1 cellular context compared by ENCODE assay signal in genomic region chr12:75390899-75391538, GRCh38.
A peak's percentile ranks its signal among the peaks of the same experiment; 100 is the strongest.
TF ChIP-seq lines count a peak whose summit lies in the region.

TSS of gene GLIPR1L2 (plus strand) at chr12:75391089. CDS start at chr12:75391117, 28 bp downstream.

TF ChIP-seq in K562, 482 proteins besides CTCF, POLR2A, EP300 and RAD21 (continued from another document and continues in another):
- TF ChIP-seq PBX2 (CRISPR knock-in tag; IDR thresholded peaks at IDR 0.05; ENCODE audit: low read depth) (no peak), PBX2 (tag; conservative IDR thresholded peaks at IDR 0.05; ENCODE audit: low read depth) (peak; percentile 82), PKNOX1 (IDR thresholded peaks at IDR 0.05) (peak; percentile 96), SNAPC5 (CRISPR knock-in tag; IDR thresholded peaks at IDR 0.05) (no peak), GTF2B (IDR thresholded peaks at IDR 0.05; ENCODE audit: extremely low read depth, insufficient read length) (no peak), ZBTB2 (IDR thresholded peaks at IDR 0.05) (peak; percentile 63), E2F3 (CRISPR knock-in tag; IDR thresholded peaks at IDR 0.05) (no peak), ZBTB34 (CRISPR knock-in tag; IDR thresholded peaks at IDR 0.05) (no peak), CXXC5 (CRISPR knock-in tag; IDR thresholded peaks at IDR 0.05) (peak; percentile 83), SRF (CRISPR knock-in tag; IDR thresholded peaks at IDR 0.05) (no peak), ZFPM2 (CRISPR knock-in tag; IDR thresholded peaks at IDR 0.05) (no peak), ZNF133 (CRISPR knock-in tag; IDR thresholded peaks at IDR 0.05) (no peak), MAZ (CRISPR knock-in tag; conservative IDR thresholded peaks at IDR 0.05 in 1 of 2, IDR thresholded peaks at IDR 0.05 in 1 of 2) (peak; percentile 36 to 75; a peak in 3 of 4 replicates), NRF1 (conservative IDR thresholded peaks at IDR 0.05 in 1 of 2, IDR thresholded peaks at IDR 0.05 in 1 of 2) (peak; percentile 95 to 96), ELF1 (tag; IDR thresholded peaks at IDR 0.05) (no peak), HIVEP1 (CRISPR knock-in tag; IDR thresholded peaks at IDR 0.05) (no peak), ZNF263 (CRISPR knock-in tag; IDR thresholded peaks at IDR 0.05; ENCODE audit: borderline replicate concordance) (peak; percentile 98), PURB (CRISPR knock-in tag; IDR thresholded peaks at IDR 0.05; ENCODE audit: low read depth) (no peak), ARID4B (CRISPR knock-in tag; IDR thresholded peaks at IDR 0.05) (no peak), CCNT2 (IDR thresholded peaks at IDR 0.05; ENCODE audit: borderline replicate concordance, extremely low read depth, insufficient read length, low read depth, low read length) (no peak), SIX5 (IDR thresholded peaks at IDR 0.05; ENCODE audit: borderline replicate concordance in 1 of 2, insufficient read depth in 1 of 2, low read depth in 1 of 2, low read length in 2 of 2) (no peak), ATF1 (CRISPR knock-in tag; IDR thresholded peaks at IDR 0.05) (no peak), ATF1 (tag; IDR thresholded peaks at IDR 0.05) (peak; percentile 58), IRF1 (CRISPR knock-in tag; IDR thresholded peaks at IDR 0.05; ENCODE audit: borderline replicate concordance) (no peak), HMGXB4 (CRISPR knock-in tag; IDR thresholded peaks at IDR 0.05) (no peak), ZNF324 (CRISPR knock-in tag; IDR thresholded peaks at IDR 0.05) (no peak), JUNB (CRISPR knock-in tag; conservative IDR thresholded peaks at IDR 0.05) (no peak), ZNF277 (CRISPR knock-in tag; IDR thresholded peaks at IDR 0.05; ENCODE audit: borderline replicate concordance) (no peak), MEF2D (tag; conservative IDR thresholded peaks at IDR 0.05; ENCODE audit: low read depth) (no peak), ZNF184 (CRISPR knock-in tag; IDR thresholded peaks at IDR 0.05) (no peak), CBX3 (IDR thresholded peaks at IDR 0.05; ENCODE audit: borderline replicate concordance in 1 of 2, low read length in 2 of 2) (no peak), SLC30A9 (CRISPR knock-in tag; IDR thresholded peaks at IDR 0.05) (no peak), ZNF354B (CRISPR knock-in tag; IDR thresholded peaks at IDR 0.05) (no peak), FUS (optimal IDR thresholded peaks at IDR 0.05; ENCODE audit: low read depth, low read length) (no peak), ZNF175 (CRISPR knock-in tag; IDR thresholded peaks at IDR 0.05; ENCODE audit: low read depth) (no peak), ZNF253 (CRISPR knock-in tag; conservative IDR thresholded peaks at IDR 0.05) (no peak), HDAC8 (tag; IDR thresholded peaks at IDR 0.05) (no peak), XRCC5 (IDR thresholded peaks at IDR 0.05; ENCODE audit: low read depth, low read length) (no peak), ZNF551 (CRISPR knock-in tag; IDR thresholded peaks at IDR 0.05) (no peak), MYC (IDR thresholded peaks at IDR 0.05; ENCODE audit: low read depth, low read length) (peak; percentile 27; the same call in 1 of the 2 replicates), MYC (CRISPR knock-in tag; IDR thresholded peaks at IDR 0.05; ENCODE audit: borderline replicate concordance, low read depth) (no peak), PHF8 (IDR thresholded peaks at IDR 0.05; ENCODE audit: borderline replicate concordance, low read length) (peak; percentile 22; the same call in 1 of the 2 replicates), HINFP (tag; conservative IDR thresholded peaks at IDR 0.05; ENCODE audit: low read depth) (no peak), GATAD2B (IDR thresholded peaks at IDR 0.05; ENCODE audit: borderline replicate concordance) (no peak), STAT5A (IDR thresholded peaks at IDR 0.05; ENCODE audit: borderline replicate concordance, low read length) (no peak), EHMT2 (IDR thresholded peaks at IDR 0.05) (peak; percentile 91), CTBP1 (IDR thresholded peaks at IDR 0.05; ENCODE audit: borderline replicate concordance) (0 out of 2 replicates have a peak, but pooled peaks have one; percentile 33), KDM5B (IDR thresholded peaks at IDR 0.05; ENCODE audit: insufficient replicate concordance, low read depth, low read length) (no peak), ZKSCAN1 (IDR thresholded peaks at IDR 0.05; ENCODE audit: low read depth, low read length) (no peak), ZNF282 (CRISPR knock-in tag; IDR thresholded peaks at IDR 0.05) (no peak), NFATC3 (IDR thresholded peaks at IDR 0.05) (no peak), SREBF1 (IDR thresholded peaks at IDR 0.05; ENCODE audit: borderline replicate concordance, low read depth, low read length) (no peak)
